Comparison of ENCODE assay signal across 1 cellular context in the genomic region with DNA sequence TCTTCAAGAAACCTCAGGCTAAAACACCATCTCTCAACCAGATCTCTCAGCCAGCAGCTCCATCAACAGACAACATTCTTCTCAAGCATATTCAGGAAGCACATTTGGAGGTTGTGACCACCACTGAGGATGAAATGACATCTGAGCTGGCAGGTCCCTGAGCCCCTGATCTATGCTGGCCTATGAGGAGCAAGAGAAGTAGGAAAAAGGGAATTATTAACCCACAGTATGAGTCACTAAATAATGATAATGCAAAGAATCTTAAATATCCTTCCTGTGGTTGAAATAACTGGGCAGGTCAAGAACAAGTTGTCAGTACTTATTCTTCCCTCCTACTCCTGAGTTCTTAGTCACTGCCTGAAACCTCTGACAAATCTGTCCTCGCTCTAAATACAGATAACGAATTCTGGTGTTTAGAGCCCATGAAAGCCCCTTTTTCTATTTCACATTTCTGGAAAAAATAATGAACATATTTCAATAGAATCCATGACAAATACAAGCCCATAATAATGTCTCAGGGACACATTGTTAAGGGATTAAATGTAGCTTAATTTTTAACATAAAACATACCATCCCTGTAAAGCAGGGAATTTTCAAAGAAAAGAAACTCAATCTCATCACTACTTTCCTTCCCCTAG.
TF ChIP-seq lines count a peak whose summit lies in the region.

No MANE protein-coding gene starts in this region.

TF ChIP-seq in WTC11, 78 proteins besides CTCF, POLR2A, EP300 and RAD21 (continued from another document):
- TF ChIP-seq, protein P1, sequence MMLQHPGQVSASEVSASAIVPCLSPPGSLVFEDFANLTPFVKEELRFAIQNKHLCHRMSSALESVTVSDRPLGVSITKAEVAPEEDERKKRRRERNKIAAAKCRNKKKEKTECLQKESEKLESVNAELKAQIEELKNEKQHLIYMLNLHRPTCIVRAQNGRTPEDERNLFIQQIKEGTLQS (CRISPR knock-in tag; conservative IDR thresholded peaks at IDR 0.05), result no peak
- TF ChIP-seq NFE2L1 (CRISPR knock-in tag; IDR thresholded peaks at IDR 0.05), result no peak
- no peak for TF ChIP-seq OVOL2 (CRISPR knock-in tag; IDR thresholded peaks at IDR 0.05; ENCODE audit: borderline replicate concordance)
- TF ChIP-seq, protein P2, sequence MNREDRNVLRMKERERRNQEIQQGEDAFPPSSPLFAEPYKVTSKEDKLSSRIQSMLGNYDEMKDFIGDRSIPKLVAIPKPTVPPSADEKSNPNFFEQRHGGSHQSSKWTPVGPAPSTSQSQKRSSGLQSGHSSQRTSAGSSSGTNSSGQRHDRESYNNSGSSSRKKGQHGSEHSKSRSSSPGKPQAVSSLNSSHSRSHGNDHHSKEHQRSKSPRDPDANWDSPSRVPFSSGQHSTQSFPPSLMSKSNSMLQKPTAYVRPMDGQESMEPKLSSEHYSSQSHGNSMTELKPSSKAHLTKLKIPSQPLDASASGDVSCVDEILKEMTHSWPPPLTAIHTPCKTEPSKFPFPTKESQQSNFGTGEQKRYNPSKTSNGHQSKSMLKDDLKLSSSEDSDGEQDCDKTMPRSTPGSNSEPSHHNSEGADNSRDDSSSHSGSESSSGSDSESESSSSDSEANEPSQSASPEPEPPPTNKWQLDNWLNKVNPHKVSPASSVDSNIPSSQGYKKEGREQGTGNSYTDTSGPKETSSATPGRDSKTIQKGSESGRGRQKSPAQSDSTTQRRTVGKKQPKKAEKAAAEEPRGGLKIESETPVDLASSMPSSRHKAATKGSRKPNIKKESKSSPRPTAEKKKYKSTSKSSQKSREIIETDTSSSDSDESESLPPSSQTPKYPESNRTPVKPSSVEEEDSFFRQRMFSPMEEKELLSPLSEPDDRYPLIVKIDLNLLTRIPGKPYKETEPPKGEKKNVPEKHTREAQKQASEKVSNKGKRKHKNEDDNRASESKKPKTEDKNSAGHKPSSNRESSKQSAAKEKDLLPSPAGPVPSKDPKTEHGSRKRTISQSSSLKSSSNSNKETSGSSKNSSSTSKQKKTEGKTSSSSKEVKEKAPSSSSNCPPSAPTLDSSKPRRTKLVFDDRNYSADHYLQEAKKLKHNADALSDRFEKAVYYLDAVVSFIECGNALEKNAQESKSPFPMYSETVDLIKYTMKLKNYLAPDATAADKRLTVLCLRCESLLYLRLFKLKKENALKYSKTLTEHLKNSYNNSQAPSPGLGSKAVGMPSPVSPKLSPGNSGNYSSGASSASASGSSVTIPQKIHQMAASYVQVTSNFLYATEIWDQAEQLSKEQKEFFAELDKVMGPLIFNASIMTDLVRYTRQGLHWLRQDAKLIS (CRISPR knock-in tag; IDR thresholded peaks at IDR 0.05; ENCODE audit: borderline replicate concordance), result no peak
- no peak for TF ChIP-seq SMAD4 (CRISPR knock-in tag; IDR thresholded peaks at IDR 0.05)
- no peak for TF ChIP-seq GABPB1 (CRISPR knock-in tag; IDR thresholded peaks at IDR 0.05)
- TF ChIP-seq ESRRA (CRISPR knock-in tag; IDR thresholded peaks at IDR 0.05; ENCODE audit: borderline replicate concordance), result no peak
- TF ChIP-seq, protein P3, sequence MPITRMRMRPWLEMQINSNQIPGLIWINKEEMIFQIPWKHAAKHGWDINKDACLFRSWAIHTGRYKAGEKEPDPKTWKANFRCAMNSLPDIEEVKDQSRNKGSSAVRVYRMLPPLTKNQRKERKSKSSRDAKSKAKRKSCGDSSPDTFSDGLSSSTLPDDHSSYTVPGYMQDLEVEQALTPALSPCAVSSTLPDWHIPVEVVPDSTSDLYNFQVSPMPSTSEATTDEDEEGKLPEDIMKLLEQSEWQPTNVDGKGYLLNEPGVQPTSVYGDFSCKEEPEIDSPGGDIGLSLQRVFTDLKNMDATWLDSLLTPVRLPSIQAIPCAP (CRISPR knock-in tag; IDR thresholded peaks at IDR 0.05), result no peak
- TF ChIP-seq FOXP1 (CRISPR knock-in tag; IDR thresholded peaks at IDR 0.05; ENCODE audit: borderline replicate concordance), result no peak
- TF ChIP-seq GRHL2 (CRISPR knock-in tag; IDR thresholded peaks at IDR 0.05; ENCODE audit: insufficient replicate concordance, severe bottlenecking), result no peak
- no peak for TF ChIP-seq ELF4 (CRISPR knock-in tag; IDR thresholded peaks at IDR 0.05; ENCODE audit: low read depth)
TF ChIP-seq in WTC11: peak in this region for 0.
